ENCODE assay signal across 28 cellular contexts in genomic region chr1:158311066-158311465, GRCh38. TPM values are rescaled to one million over a fixed set of nuclear protein-coding genes. Genes with fewer than 3 reads are reported as not detected.
DNase-seq lines count a peak whose midpoint lies in the region; ATAC-seq and TF ChIP-seq lines count a peak whose summit lies in the region.
"Had no signal": no experiment of that assay in that cellular context is flagged by ENCODE, and none has a peak within 500 bp of the region (broad histone marks: within the 10 kb centered on the region; RNA-seq: fewer than 3 reads in every experiment).

No MANE protein-coding gene starts in this region.

- 4% methylated on average over 2 of the region's 2 CpGs for WGBS in SK-N-SH (ENCODE audit: low lambda C conversion rate)

- no peaks in the 10 kb centered on the region for H3K4me1 ChIP-seq in SK-N-SH (ENCODE audit: control insufficient read depth in 1 of 2, insufficient read depth in 2 of 2, low read depth in 1 of 2, low read length in 1 of 2)
- H3K4me1 ChIP-seq: BLaER1, colonic mucosa, lower lobe of right lung, prostate gland, SJSA1, tibial nerve had no signal

- no peak for TF ChIP-seq CTCF in SK-N-SH (IDR thresholded peaks at IDR 0.05)
- TF ChIP-seq CTCF in nephron progenitor cell (IDR thresholded peaks at IDR 0.05), result no peak

- no peak for TF ChIP-seq RAD21 in SK-N-SH (IDR thresholded peaks at IDR 0.05; ENCODE audit: low read length)

- no peak overlapping the region for H3K4me2 ChIP-seq in SK-N-SH
- H3K4me2 ChIP-seq: BLaER1 had no signal

- peaks cover 0 to 3% of the 10 kb centered on the region in 2 donors for H3K36me3 Mint-ChIP-seq in stimulated activated naive B cell treated with anti-CD40 and anti-IgM and Interleukin-4, amounts not matched to agents 10 μg/mL and 1 μg/mL and 100 μg/mL, for 72 hours
- H3K36me3 Mint-ChIP-seq in nephron progenitor cell (ENCODE audit: low read depth), result no peaks in the 10 kb centered on the region
- H3K36me3 Mint-ChIP-seq: naive thymus-derived CD4-positive, alpha-beta T cell had no signal

- H3K9me3 ChIP-seq in SK-N-SH, result no peaks in the 10 kb centered on the region; the same call in 1 of the 2 replicates
- H3K9me3 ChIP-seq: colonic mucosa, prostate gland, SJSA1 had no signal

- no peak overlapping the region for H3K4me3 ChIP-seq in SK-N-SH (ENCODE audit: low read depth in 2 of 2, low read length in 1 of 2)
- H3K4me3 ChIP-seq: BLaER1, cardiac muscle cell, colonic mucosa, K562, lower lobe of right lung, prostate gland, SJSA1, tibial nerve had no signal

- no peak overlapping the region for H3K27ac Mint-ChIP-seq in stimulated activated naive B cell treated with anti-CD40 and anti-IgM and Interleukin-4, amounts not matched to agents 10 μg/mL and 1 μg/mL and 100 μg/mL, for 72 hours
- no peak overlapping the region for H3K27ac Mint-ChIP-seq in nephron progenitor cell
- H3K27ac Mint-ChIP-seq: activated naive CD8-positive, alpha-beta T cell treated with anti-CD3 and anti-CD28 coated beads, Interleukin-2, amount 50 U/mL, for 24 hours; naive thymus-derived CD4-positive, alpha-beta T cell had no signal

- H3K4me3 Mint-ChIP-seq in stimulated activated naive B cell treated with anti-CD40 and anti-IgM and Interleukin-4, amounts not matched to agents 10 μg/mL and 1 μg/mL and 100 μg/mL, for 72 hours, result no peak overlapping the region
- no peak overlapping the region for H3K4me3 Mint-ChIP-seq in nephron progenitor cell
- H3K4me3 Mint-ChIP-seq: activated naive CD8-positive, alpha-beta T cell treated with anti-CD3 and anti-CD28 coated beads, Interleukin-2, amount 50 U/mL, for 24 hours; naive thymus-derived CD4-positive, alpha-beta T cell had no signal

- CTCF ChIA-PET in SK-N-SH (lab: Yijun Ruan, JAX), result no interaction called here

- peaks cover 0 to 7% of the 10 kb centered on the region in 2 donors for H3K9me3 Mint-ChIP-seq in stimulated activated naive B cell treated with anti-CD40 and anti-IgM and Interleukin-4, amounts not matched to agents 10 μg/mL and 1 μg/mL and 100 μg/mL, for 72 hours
- peaks cover 51% of the 10 kb centered on the region for H3K9me3 Mint-ChIP-seq in nephron progenitor cell

- POLR2A ChIA-PET in SK-N-SH (lab: Yijun Ruan, JAX), result no interaction called here

- H3K27ac ChIP-seq in SK-N-SH (ENCODE audit: low read depth in 2 of 2, low read length in 1 of 2), result no peak overlapping the region
- H3K27ac ChIP-seq: BLaER1, cardiac muscle cell, colonic mucosa, lower lobe of right lung, prostate gland, SJSA1, tibial nerve had no signal

- H3K9ac ChIP-seq in SK-N-SH, result no peak overlapping the region
- H3K9ac ChIP-seq: BLaER1 had no signal

- peaks cover 10 to 19% of the 10 kb centered on the region in 2 donors for H3K4me1 Mint-ChIP-seq in stimulated activated naive B cell treated with anti-CD40 and anti-IgM and Interleukin-4, amounts not matched to agents 10 μg/mL and 1 μg/mL and 100 μg/mL, for 72 hours
- no peaks in the 10 kb centered on the region for H3K4me1 Mint-ChIP-seq in nephron progenitor cell
- H3K4me1 Mint-ChIP-seq: naive thymus-derived CD4-positive, alpha-beta T cell had no signal

- ATAC-seq in GM18861 (IDR thresholded peaks at IDR 0.05; ENCODE audit: unreplicated experiment), result peak; percentile 39
- ATAC-seq in GM21390 (IDR thresholded peaks at IDR 0.05; ENCODE audit: unreplicated experiment), result peak; percentile 73
- peak; percentile 78 for ATAC-seq in HG03354 (IDR thresholded peaks at IDR 0.05; ENCODE audit: poor library complexity, severe bottlenecking, unreplicated experiment)
- peak; percentile 71 to 75 for ATAC-seq in stimulated activated naive B cell treated with anti-CD40 and anti-IgM and Interleukin-4, amounts not matched to agents 10 μg/mL and 1 μg/mL and 100 μg/mL, for 72 hours (replicated peaks)
- ATAC-seq: activated naive CD8-positive, alpha-beta T cell treated with anti-CD3 and anti-CD28 coated beads, Interleukin-2, amount 50 U/mL, for 24 hours; K562; lower lobe of right lung; naive thymus-derived CD4-positive, alpha-beta T cell; sciatic nerve had no signal

- no peaks in the 10 kb centered on the region for H3F3A ChIP-seq in SK-N-SH (replicated peaks; ENCODE audit: insufficient read depth)

- H2AFZ ChIP-seq in SK-N-SH (ENCODE audit: low read depth), result no peak overlapping the region

- H3K27me3 Mint-ChIP-seq in stimulated activated naive B cell treated with anti-CD40 and anti-IgM and Interleukin-4, amounts not matched to agents 10 μg/mL and 1 μg/mL and 100 μg/mL, for 72 hours, result no peaks in the 10 kb centered on the region
- H3K27me3 Mint-ChIP-seq in nephron progenitor cell (ENCODE audit: low read depth, poor library complexity), result peaks cover 9% of the 10 kb centered on the region
- H3K27me3 Mint-ChIP-seq: activated naive CD8-positive, alpha-beta T cell treated with anti-CD3 and anti-CD28 coated beads, Interleukin-2, amount 50 U/mL, for 24 hours had no signal

- no peak for TF ChIP-seq EP300 in SK-N-SH (IDR thresholded peaks at IDR 0.05; ENCODE audit: borderline replicate concordance in 1 of 2, low read depth in 1 of 2, low read length in 1 of 2)

- no peaks in the 10 kb centered on the region for H3K27me3 ChIP-seq in SK-N-SH (ENCODE audit: insufficient read depth)
- H3K27me3 ChIP-seq: BLaER1, cardiac muscle cell, colonic mucosa, SJSA1, tibial nerve had no signal

- no peaks in the 10 kb centered on the region for H3K9me2 ChIP-seq in SK-N-SH

- no peak for DNase-seq in stimulated activated naive B cell treated with anti-CD40 and anti-IgM and Interleukin-4, amounts not matched to agents 10 μg/mL and 1 μg/mL and 100 μg/mL, for 72 hours
- DNase-seq in SK-N-SH (no peak), nephron progenitor cell (no peak), SIG-M5 (lab: John Stamatoyannopoulos, UW) (no peak)
- DNase-seq: activated CD4-positive, alpha-beta T cell treated with anti-CD3 and anti-CD28 coated beads, Interleukin-2, amount 50 U/mL, for 4 hours; activated naive CD8-positive, alpha-beta T cell treated with anti-CD3 and anti-CD28 coated beads, Interleukin-2, amount 50 U/mL, for 24 hours; activated T-cell treated with anti-CD3 and anti-CD28 coated beads, Interleukin-2, amount 50 U/mL, for 48 hours; colonic mucosa; effector CD4-positive, alpha-beta T cell; hippocampal formation; lower lobe of right lung; naive thymus-derived CD4-positive, alpha-beta T cell; NCI-H1092 treated with DMSO at 0.1 percent for 48 hours; NCI-H1694 treated with DMSO at 0.1 percent for 48 hours; NCI-H2171; NCI-H510A; RPMI8226; stimulated activated CD4-positive, alpha-beta T cell treated with anti-CD3 and anti-CD28 coated beads, Interleukin-4, amount 100 ng/mL, for 1 hour had no signal

- no peaks in the 10 kb centered on the region for H4K20me1 ChIP-seq in SK-N-SH (ENCODE audit: insufficient read depth)
- H4K20me1 ChIP-seq: BLaER1 had no signal

- H3K36me3 ChIP-seq in SK-N-SH (replicated peaks in 1 of 2; ENCODE audit: control insufficient read depth in 1 of 2, insufficient read depth in 2 of 2, low read length in 1 of 2), result no peaks in the 10 kb centered on the region
- H3K36me3 ChIP-seq: BLaER1, cardiac muscle cell, colonic mucosa, lower lobe of right lung, prostate gland, SJSA1, tibial nerve had no signal

- H3K79me2 ChIP-seq in SK-N-SH (ENCODE audit: insufficient read depth), result no peaks in the 10 kb centered on the region

TF ChIP-seq in SK-N-SH, 30 proteins besides CTCF, POLR2A, EP300 and RAD21:
- TF ChIP-seq FOXM1 (IDR thresholded peaks at IDR 0.05; ENCODE audit: low read depth) (no peak), POLR2AphosphoS5 (IDR thresholded peaks at IDR 0.05; ENCODE audit: low read depth, low read length) (no peak)
- TF ChIP-seq, protein P1, sequence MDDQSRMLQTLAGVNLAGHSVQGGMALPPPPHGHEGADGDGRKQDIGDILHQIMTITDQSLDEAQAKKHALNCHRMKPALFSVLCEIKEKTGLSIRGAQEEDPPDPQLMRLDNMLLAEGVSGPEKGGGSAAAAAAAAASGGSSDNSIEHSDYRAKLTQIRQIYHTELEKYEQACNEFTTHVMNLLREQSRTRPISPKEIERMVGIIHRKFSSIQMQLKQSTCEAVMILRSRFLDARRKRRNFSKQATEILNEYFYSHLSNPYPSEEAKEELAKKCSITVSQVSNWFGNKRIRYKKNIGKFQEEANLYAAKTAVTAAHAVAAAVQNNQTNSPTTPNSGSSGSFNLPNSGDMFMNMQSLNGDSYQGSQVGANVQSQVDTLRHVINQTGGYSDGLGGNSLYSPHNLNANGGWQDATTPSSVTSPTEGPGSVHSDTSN (IDR thresholded peaks at IDR 0.05), result no peak
TF ChIP-seq in SK-N-SH: peak in this region for 0.

RNA-seq across cellular contexts. Expression of gene CD1B, which starts 20.3 kb away (rescaled TPM):
- not detected in 2 replicates for polyA plus RNA-seq in SK-N-SH (2012; rRNA removed)
- not detected in 2 replicates for polyA plus RNA-seq in SK-N-SH (2012; cell fraction: cytosol; rRNA removed)
- polyA plus RNA-seq in SK-N-SH (2012; cell fraction: nucleus; rRNA removed), result not detected in 2 replicates
- polyA plus RNA-seq: cardiac muscle cell; K562; naive thymus-derived CD4-positive, alpha-beta T cell had no signal

RNA-seq across cellular contexts. Expression of gene CD1C, which starts 21.3 kb away (rescaled TPM):
- not detected in 2 replicates for polyA plus RNA-seq in SK-N-SH (2012; rRNA removed)
- not detected in 2 replicates for polyA plus RNA-seq in SK-N-SH (2012; cell fraction: cytosol; rRNA removed)
- 0.08 TPM in 1 of 2 replicates, not detected in the other for polyA plus RNA-seq in SK-N-SH (2012; cell fraction: nucleus; rRNA removed)
- polyA plus RNA-seq: cardiac muscle cell, K562 had no signal

RNA-seq across cellular contexts. Expression of gene CD1E, which starts 42.6 kb away (rescaled TPM):
- not detected in 2 replicates for polyA plus RNA-seq in SK-N-SH (2012; rRNA removed)
- polyA plus RNA-seq in SK-N-SH (2012; cell fraction: cytosol; rRNA removed), result not detected in 2 replicates
- polyA plus RNA-seq in SK-N-SH (2012; cell fraction: nucleus; rRNA removed), result not detected in 2 replicates
- polyA plus RNA-seq: cardiac muscle cell; K562; naive thymus-derived CD4-positive, alpha-beta T cell had no signal

RNA-seq across cellular contexts. Expression of gene CD1A, which starts 56.8 kb away (rescaled TPM):
- polyA plus RNA-seq in SK-N-SH (2012; rRNA removed), result not detected in 2 replicates
- not detected in 2 replicates for polyA plus RNA-seq in SK-N-SH (2012; cell fraction: cytosol; rRNA removed)
- polyA plus RNA-seq in SK-N-SH (2012; cell fraction: nucleus; rRNA removed), result not detected in 2 replicates
- polyA plus RNA-seq: cardiac muscle cell; K562; naive thymus-derived CD4-positive, alpha-beta T cell had no signal
